Comparison of ENCODE assay signal across 1 cellular context in the genomic region with DNA sequence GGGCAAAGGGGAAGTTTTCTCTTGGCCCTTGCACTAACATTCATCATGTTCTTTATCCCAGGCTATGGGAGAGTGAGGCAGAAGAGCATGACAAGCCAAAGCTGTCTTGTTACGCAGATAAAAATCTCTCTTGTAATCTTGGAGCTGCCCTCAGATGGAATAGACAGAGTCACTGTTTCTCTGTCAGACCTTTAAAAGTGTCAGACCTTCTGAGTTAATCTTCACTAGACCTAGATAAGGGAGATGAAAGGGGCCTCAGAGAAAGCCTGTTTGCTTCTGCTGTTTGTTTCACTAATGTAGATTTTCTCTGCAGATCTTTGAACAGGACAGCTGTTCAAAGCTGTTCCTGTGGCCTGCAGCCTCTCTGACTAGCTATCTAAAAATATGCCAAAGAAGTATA.
A peak's percentile ranks its signal among the peaks of the same experiment; 100 is the strongest.
TF ChIP-seq lines count a peak whose summit lies in the region.

No MANE protein-coding gene starts in this region.

TF ChIP-seq in HepG2, 621 proteins besides CTCF, POLR2A, EP300 and RAD21 (continued from another document):
- TF ChIP-seq CREM (IDR thresholded peaks at IDR 0.05), result peak; percentile 76
- no peak for TF ChIP-seq CREM (CRISPR knock-in tag; IDR thresholded peaks at IDR 0.05)
- TF ChIP-seq ZFY (CRISPR knock-in tag; IDR thresholded peaks at IDR 0.05), result 0 out of 2 replicates have a peak, but pooled peaks have one; percentile 14
- TF ChIP-seq ZNF570 (CRISPR knock-in tag; IDR thresholded peaks at IDR 0.05; ENCODE audit: borderline replicate concordance), result no peak
- TF ChIP-seq CREB1 (IDR thresholded peaks at IDR 0.05), result no peak
- peak; percentile 67 for TF ChIP-seq CREB1 (CRISPR knock-in tag; IDR thresholded peaks at IDR 0.05)
- TF ChIP-seq, protein P1, sequence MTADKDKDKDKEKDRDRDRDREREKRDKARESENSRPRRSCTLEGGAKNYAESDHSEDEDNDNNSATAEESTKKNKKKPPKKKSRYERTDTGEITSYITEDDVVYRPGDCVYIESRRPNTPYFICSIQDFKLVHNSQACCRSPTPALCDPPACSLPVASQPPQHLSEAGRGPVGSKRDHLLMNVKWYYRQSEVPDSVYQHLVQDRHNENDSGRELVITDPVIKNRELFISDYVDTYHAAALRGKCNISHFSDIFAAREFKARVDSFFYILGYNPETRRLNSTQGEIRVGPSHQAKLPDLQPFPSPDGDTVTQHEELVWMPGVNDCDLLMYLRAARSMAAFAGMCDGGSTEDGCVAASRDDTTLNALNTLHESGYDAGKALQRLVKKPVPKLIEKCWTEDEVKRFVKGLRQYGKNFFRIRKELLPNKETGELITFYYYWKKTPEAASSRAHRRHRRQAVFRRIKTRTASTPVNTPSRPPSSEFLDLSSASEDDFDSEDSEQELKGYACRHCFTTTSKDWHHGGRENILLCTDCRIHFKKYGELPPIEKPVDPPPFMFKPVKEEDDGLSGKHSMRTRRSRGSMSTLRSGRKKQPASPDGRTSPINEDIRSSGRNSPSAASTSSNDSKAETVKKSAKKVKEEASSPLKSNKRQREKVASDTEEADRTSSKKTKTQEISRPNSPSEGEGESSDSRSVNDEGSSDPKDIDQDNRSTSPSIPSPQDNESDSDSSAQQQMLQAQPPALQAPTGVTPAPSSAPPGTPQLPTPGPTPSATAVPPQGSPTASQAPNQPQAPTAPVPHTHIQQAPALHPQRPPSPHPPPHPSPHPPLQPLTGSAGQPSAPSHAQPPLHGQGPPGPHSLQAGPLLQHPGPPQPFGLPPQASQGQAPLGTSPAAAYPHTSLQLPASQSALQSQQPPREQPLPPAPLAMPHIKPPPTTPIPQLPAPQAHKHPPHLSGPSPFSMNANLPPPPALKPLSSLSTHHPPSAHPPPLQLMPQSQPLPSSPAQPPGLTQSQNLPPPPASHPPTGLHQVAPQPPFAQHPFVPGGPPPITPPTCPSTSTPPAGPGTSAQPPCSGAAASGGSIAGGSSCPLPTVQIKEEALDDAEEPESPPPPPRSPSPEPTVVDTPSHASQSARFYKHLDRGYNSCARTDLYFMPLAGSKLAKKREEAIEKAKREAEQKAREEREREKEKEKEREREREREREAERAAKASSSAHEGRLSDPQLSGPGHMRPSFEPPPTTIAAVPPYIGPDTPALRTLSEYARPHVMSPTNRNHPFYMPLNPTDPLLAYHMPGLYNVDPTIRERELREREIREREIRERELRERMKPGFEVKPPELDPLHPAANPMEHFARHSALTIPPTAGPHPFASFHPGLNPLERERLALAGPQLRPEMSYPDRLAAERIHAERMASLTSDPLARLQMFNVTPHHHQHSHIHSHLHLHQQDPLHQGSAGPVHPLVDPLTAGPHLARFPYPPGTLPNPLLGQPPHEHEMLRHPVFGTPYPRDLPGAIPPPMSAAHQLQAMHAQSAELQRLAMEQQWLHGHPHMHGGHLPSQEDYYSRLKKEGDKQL (CRISPR knock-in tag; IDR thresholded peaks at IDR 0.05; ENCODE audit: low read depth), result no peak
- no peak for TF ChIP-seq ZNF557 (CRISPR knock-in tag; IDR thresholded peaks at IDR 0.05)
- TF ChIP-seq ZKSCAN8 (CRISPR knock-in tag; IDR thresholded peaks at IDR 0.05; ENCODE audit: borderline replicate concordance), result peak; percentile 56; the same call in 1 of the 2 replicates
- TF ChIP-seq, protein P2, sequence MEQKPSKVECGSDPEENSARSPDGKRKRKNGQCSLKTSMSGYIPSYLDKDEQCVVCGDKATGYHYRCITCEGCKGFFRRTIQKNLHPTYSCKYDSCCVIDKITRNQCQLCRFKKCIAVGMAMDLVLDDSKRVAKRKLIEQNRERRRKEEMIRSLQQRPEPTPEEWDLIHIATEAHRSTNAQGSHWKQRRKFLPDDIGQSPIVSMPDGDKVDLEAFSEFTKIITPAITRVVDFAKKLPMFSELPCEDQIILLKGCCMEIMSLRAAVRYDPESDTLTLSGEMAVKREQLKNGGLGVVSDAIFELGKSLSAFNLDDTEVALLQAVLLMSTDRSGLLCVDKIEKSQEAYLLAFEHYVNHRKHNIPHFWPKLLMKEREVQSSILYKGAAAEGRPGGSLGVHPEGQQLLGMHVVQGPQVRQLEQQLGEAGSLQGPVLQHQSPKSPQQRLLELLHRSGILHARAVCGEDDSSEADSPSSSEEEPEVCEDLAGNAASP (CRISPR knock-in tag; IDR thresholded peaks at IDR 0.05; ENCODE audit: borderline replicate concordance), result peak; percentile 52; the same call in 1 of the 2 replicates
- TF ChIP-seq GATAD2A (CRISPR knock-in tag; IDR thresholded peaks at IDR 0.05), result peak; percentile 82
- TF ChIP-seq GATA4 (IDR thresholded peaks at IDR 0.05; ENCODE audit: borderline replicate concordance, low read depth), result peak; percentile 93; the same call in 1 of the 2 replicates
- TF ChIP-seq, protein P3, sequence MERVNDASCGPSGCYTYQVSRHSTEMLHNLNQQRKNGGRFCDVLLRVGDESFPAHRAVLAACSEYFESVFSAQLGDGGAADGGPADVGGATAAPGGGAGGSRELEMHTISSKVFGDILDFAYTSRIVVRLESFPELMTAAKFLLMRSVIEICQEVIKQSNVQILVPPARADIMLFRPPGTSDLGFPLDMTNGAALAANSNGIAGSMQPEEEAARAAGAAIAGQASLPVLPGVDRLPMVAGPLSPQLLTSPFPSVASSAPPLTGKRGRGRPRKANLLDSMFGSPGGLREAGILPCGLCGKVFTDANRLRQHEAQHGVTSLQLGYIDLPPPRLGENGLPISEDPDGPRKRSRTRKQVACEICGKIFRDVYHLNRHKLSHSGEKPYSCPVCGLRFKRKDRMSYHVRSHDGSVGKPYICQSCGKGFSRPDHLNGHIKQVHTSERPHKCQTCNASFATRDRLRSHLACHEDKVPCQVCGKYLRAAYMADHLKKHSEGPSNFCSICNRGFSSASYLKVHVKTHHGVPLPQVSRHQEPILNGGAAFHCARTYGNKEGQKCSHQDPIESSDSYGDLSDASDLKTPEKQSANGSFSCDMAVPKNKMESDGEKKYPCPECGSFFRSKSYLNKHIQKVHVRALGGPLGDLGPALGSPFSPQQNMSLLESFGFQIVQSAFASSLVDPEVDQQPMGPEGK (CRISPR knock-in tag; IDR thresholded peaks at IDR 0.05), result peak; percentile 45; the same call in 1 of the 2 replicates
- TF ChIP-seq, protein P4, sequence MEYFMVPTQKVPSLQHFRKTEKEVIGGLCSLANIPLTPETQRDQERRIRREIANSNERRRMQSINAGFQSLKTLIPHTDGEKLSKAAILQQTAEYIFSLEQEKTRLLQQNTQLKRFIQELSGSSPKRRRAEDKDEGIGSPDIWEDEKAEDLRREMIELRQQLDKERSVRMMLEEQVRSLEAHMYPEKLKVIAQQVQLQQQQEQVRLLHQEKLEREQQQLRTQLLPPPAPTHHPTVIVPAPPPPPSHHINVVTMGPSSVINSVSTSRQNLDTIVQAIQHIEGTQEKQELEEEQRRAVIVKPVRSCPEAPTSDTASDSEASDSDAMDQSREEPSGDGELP (IDR thresholded peaks at IDR 0.05; ENCODE audit: borderline replicate concordance, low read depth), result peak; percentile 92
- TF ChIP-seq BCL6 (CRISPR knock-in tag; IDR thresholded peaks at IDR 0.05), result peak; percentile 69
- peak; percentile 20; the same call in 1 of the 2 replicates for TF ChIP-seq RARA (CRISPR knock-in tag; IDR thresholded peaks at IDR 0.05)
- peak; percentile 14 for TF ChIP-seq SKI (IDR thresholded peaks at IDR 0.05; ENCODE audit: partially characterized antibody)
- no peak for TF ChIP-seq IKZF4 (CRISPR knock-in tag; IDR thresholded peaks at IDR 0.05; ENCODE audit: borderline replicate concordance, low read depth, not compliant biosample characterization)
- TF ChIP-seq, protein P5, sequence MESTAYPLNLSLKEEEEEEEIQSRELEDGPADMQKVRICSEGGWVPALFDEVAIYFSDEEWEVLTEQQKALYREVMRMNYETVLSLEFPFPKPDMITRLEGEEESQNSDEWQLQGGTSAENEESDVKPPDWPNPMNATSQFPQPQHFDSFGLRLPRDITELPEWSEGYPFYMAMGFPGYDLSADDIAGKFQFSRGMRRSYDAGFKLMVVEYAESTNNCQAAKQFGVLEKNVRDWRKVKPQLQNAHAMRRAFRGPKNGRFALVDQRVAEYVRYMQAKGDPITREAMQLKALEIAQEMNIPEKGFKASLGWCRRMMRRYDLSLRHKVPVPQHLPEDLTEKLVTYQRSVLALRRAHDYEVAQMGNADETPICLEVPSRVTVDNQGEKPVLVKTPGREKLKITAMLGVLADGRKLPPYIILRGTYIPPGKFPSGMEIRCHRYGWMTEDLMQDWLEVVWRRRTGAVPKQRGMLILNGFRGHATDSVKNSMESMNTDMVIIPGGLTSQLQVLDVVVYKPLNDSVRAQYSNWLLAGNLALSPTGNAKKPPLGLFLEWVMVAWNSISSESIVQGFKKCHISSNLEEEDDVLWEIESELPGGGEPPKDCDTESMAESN (CRISPR knock-in tag; conservative IDR thresholded peaks at IDR 0.05), result peak; percentile 55; the same call in 1 of the 2 replicates
- no peak for TF ChIP-seq SNAPC2 (CRISPR knock-in tag; IDR thresholded peaks at IDR 0.05)
- TF ChIP-seq SAP130 (CRISPR knock-in tag; IDR thresholded peaks at IDR 0.05; ENCODE audit: low read depth), result peak; percentile 59
- peak; percentile 52; the same call in 1 of the 2 replicates for TF ChIP-seq MIXL1 (CRISPR knock-in tag; IDR thresholded peaks at IDR 0.05)
